8 cellular contexts compared by ENCODE assay signal in the genomic region with DNA sequence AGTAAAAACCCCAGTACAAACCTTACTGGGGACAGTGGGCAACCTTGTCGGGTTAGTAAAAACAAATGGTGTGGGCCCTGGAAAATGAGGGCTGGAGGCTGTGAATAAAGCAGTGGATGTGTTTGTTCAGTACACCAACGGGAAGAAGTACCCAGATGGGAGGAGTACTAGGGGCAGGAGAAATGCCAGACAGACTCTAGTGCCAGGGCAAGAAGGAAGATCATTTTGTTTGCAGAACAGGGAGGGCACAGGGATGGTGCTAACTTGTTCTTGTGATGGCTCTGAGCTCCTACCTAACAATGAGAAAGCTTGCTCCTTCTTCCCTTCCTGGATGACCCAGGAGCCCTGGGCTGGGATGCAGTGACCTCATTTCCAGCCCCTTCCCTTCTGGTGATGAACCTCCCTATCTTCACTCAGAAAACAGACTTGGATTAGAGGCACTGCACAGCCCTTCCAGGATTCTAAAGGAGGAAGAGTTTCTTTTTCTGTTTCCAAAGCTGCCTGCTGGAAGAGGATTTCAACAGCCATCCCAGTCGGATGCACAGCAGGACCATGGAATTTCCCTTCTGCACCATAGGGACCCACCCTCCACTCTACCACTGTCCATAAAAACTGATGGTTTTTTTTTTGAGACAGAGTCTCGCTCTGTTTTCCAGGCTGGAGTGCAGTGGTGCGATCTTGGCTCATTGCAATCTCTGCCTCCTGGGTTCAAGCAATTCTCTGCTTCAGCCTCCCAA. TPM values are rescaled to one million over a fixed set of nuclear protein-coding genes. Genes with fewer than 3 reads are reported as not detected.
DNase-seq lines count a peak whose midpoint lies in the region; ATAC-seq, FAIRE-seq and TF ChIP-seq lines count a peak whose summit lies in the region.

No MANE protein-coding gene starts in this region.

- peaks cover 7 to 23% of the 10 kb centered on the region in 2 donors for H3K36me3 ChIP-seq in body of pancreas (replicated peaks in 1 of 2; ENCODE audit: insufficient read depth in 1 of 2, low read depth in 2 of 2)
- H3K36me3 ChIP-seq in lower lobe of right lung: peaks cover 39% of the 10 kb centered on the region
- H3K36me3 ChIP-seq in tibial nerve: peaks cover 5 to 31% (median 17%) of the 10 kb centered on the region in 3 donors
- peaks cover 27% of the 10 kb centered on the region for H3K36me3 ChIP-seq in BE2C

- TF ChIP-seq EP300 in tibial nerve (IDR thresholded peaks at IDR 0.05): no peak

- H3K4me3 ChIP-seq in body of pancreas (no peak overlapping the region), lower lobe of right lung (peak overlapping the region; percentile 15), tibial nerve (no peak overlapping the region), BE2C (ENCODE audit: low read depth, low read length) (no peak overlapping the region)

- no peaks in the 10 kb centered on the region for H3K27me3 ChIP-seq in body of pancreas
- no peaks in the 10 kb centered on the region for H3K27me3 ChIP-seq in lower lobe of right lung (ENCODE audit: low read depth)
- H3K27me3 ChIP-seq in tibial nerve: no peaks in the 10 kb centered on the region
- H3K27me3 ChIP-seq in BE2C: no peaks in the 10 kb centered on the region

- TF ChIP-seq CTCF in body of pancreas (IDR thresholded peaks at IDR 0.05) (no peak), lower lobe of right lung (IDR thresholded peaks at IDR 0.05) (no peak), tibial nerve (IDR thresholded peaks at IDR 0.05) (no peak), BE2C (IDR thresholded peaks at IDR 0.05; ENCODE audit: low read depth, low read length) (no peak)

- H3K4me1 ChIP-seq in body of pancreas (peaks cover 48% of the 10 kb centered on the region), lower lobe of right lung (peaks cover 55% of the 10 kb centered on the region), tibial nerve (peaks cover 0 to 65% (median 45%) of the 10 kb centered on the region in 4 donors), BE2C (peaks cover 3% of the 10 kb centered on the region; the same call in 1 of the 2 replicates)

- H3K4me3 Mint-ChIP-seq in activated T-cell treated with anti-CD3 and anti-CD28 coated beads, Interleukin-2, amount 50 U/mL, for 72 hours: peak overlapping the region; percentile 78 to 86

- DNase-seq in activated T-cell treated with anti-CD3 and anti-CD28 coated beads, Interleukin-2, amount 50 U/mL, for 72 hours: no peak
- DNase-seq in activated T-cell treated with anti-CD3 and anti-CD28 coated beads, Interleukin-2, amount 50 U/mL, for 1 hour: no peak
- DNase-seq in body of pancreas (no peak), lower lobe of right lung (no peak), tibial nerve (ENCODE audit: low spot score in 2 of 2) (no peak), BE2C (no peak), HTR-8/SVneo (ENCODE audit: insufficient read length, low spot score) (no peak)

- peaks cover 52% of the 10 kb centered on the region for H3K4me1 Mint-ChIP-seq in activated T-cell treated with anti-CD3 and anti-CD28 coated beads, Interleukin-2, amount 50 U/mL, for 72 hours (ENCODE audit: low read depth)

- H3K9me3 Mint-ChIP-seq in activated T-cell treated with anti-CD3 and anti-CD28 coated beads, Interleukin-2, amount 50 U/mL, for 72 hours: no peaks in the 10 kb centered on the region

- no peak for TF ChIP-seq POLR2A in body of pancreas (IDR thresholded peaks at IDR 0.05)
- TF ChIP-seq POLR2A in tibial nerve (IDR thresholded peaks at IDR 0.05): no peak

- H3K9me3 ChIP-seq in body of pancreas (no peaks in the 10 kb centered on the region), lower lobe of right lung (no peaks in the 10 kb centered on the region), tibial nerve (no peaks in the 10 kb centered on the region), BE2C (no peaks in the 10 kb centered on the region)

- FAIRE-seq in HTR-8/SVneo (lab: Jason Lieb, UNC): no peak

- intact Hi-C loops in body of pancreas (cut with DNase I): no loop called here
- intact Hi-C loops in lower lobe of right lung (cut with DNase I): no loop called here

- peaks cover 23 to 25% of the 10 kb centered on the region in 2 donors for H3K36me3 Mint-ChIP-seq in activated T-cell treated with anti-CD3 and anti-CD28 coated beads, Interleukin-2, amount 50 U/mL, for 72 hours (ENCODE audit: insufficient read depth in 2 of 2)

- H3K27me3 Mint-ChIP-seq in activated T-cell treated with anti-CD3 and anti-CD28 coated beads, Interleukin-2, amount 50 U/mL, for 72 hours (ENCODE audit: low read depth): no peaks in the 10 kb centered on the region

- no peak for ATAC-seq in activated T-cell treated with anti-CD3 and anti-CD28 coated beads, Interleukin-2, amount 50 U/mL, for 72 hours (replicated peaks in 1 of 2)
- no peak for ATAC-seq in body of pancreas
- ATAC-seq in lower lobe of right lung: no peak
- no peak for ATAC-seq in GM21526 (IDR thresholded peaks at IDR 0.05; ENCODE audit: low FRiP score, unreplicated experiment)

- H3K27ac Mint-ChIP-seq in activated T-cell treated with anti-CD3 and anti-CD28 coated beads, Interleukin-2, amount 50 U/mL, for 72 hours: peak overlapping the region; percentile 88

- whole genome bisulfite sequencing in body of pancreas, 2 donors: 58 to 69% methylated on average over 5 of the region's 5 CpGs
- 40 to 49% methylated on average over 5 of the region's 5 CpGs for whole genome bisulfite sequencing in tibial nerve, 2 donors

- H3K27ac ChIP-seq in body of pancreas (peak overlapping the region; percentile 30 to 99 (median 94)), lower lobe of right lung (peak overlapping the region; percentile 98), tibial nerve (peak overlapping the region; percentile 51 to 100 (median 83))

RNA-seq across cellular contexts. Expression of a gene that starts 6.1 kb away (rescaled TPM):
- total RNA-seq in activated T-cell treated with anti-CD3 and anti-CD28 coated beads, Interleukin-2, amount 50 U/mL, for 72 hours: 10 to 100 TPM; 51.4 to 61.6 TPM
- 10 to 100 TPM; 26.7 to 30.0 TPM for total RNA-seq in body of pancreas
- total RNA-seq in lower lobe of right lung: 39.5 TPM
- 10 to 100 TPM; 77.4 to 99.0 (median 82.6) TPM for total RNA-seq in tibial nerve
- 36.7 TPM for polyA plus RNA-seq in BE2C (2012; ENCODE audit: insufficient read depth, insufficient read length, low read depth)

RNA-seq across cellular contexts. Expression of a gene that starts 6.5 kb away (rescaled TPM):
- 10 to 100 TPM; 16.2 to 16.8 TPM for total RNA-seq in activated T-cell treated with anti-CD3 and anti-CD28 coated beads, Interleukin-2, amount 50 U/mL, for 72 hours
- total RNA-seq in body of pancreas (10 to 100 TPM; 12.9 to 31.6 TPM), lower lobe of right lung (29.4 TPM), tibial nerve (10 to 100 TPM; 19.0 to 31.9 (median 20.8) TPM)
- polyA plus RNA-seq in BE2C (2012; ENCODE audit: insufficient read depth, insufficient read length, low read depth): 72.1 TPM

RNA-seq across cellular contexts. Expression of a gene that starts 11.0 kb away (rescaled TPM):
- total RNA-seq in activated T-cell treated with anti-CD3 and anti-CD28 coated beads, Interleukin-2, amount 50 U/mL, for 72 hours: 1 to 10 TPM; 1.2 TPM
- 1 to 10 TPM; 1.3 to 2.3 TPM for total RNA-seq in body of pancreas
- 32.8 TPM for total RNA-seq in lower lobe of right lung
- 1 to 10 TPM in 2 of 4 donors, under 1 TPM in 1, not detected in 1; 0.30 to 1.7 (median 1.3) TPM for total RNA-seq in tibial nerve
- 2.0 TPM for polyA plus RNA-seq in BE2C (2012; ENCODE audit: insufficient read depth, insufficient read length, low read depth)

RNA-seq across cellular contexts. Expression of a gene that starts 12.0 kb away (rescaled TPM):
- total RNA-seq in activated T-cell treated with anti-CD3 and anti-CD28 coated beads, Interleukin-2, amount 50 U/mL, for 72 hours: 1 to 10 TPM; 4.6 to 4.8 TPM
- total RNA-seq in body of pancreas (10 to 100 TPM; 35.6 to 48.3 TPM), lower lobe of right lung (155 TPM), tibial nerve (100 to 1,000 TPM in 2 of 4 donors, 10 to 100 TPM in 2; 86.9 to 169 (median 129) TPM)
- polyA plus RNA-seq in BE2C (2012; ENCODE audit: insufficient read depth, insufficient read length, low read depth): 73.0 TPM

RNA-seq across cellular contexts. Expression of a gene that starts 16.1 kb away (rescaled TPM):
- total RNA-seq in activated T-cell treated with anti-CD3 and anti-CD28 coated beads, Interleukin-2, amount 50 U/mL, for 72 hours: 10 to 100 TPM; 46.0 to 46.4 TPM
- total RNA-seq in body of pancreas: 10 to 100 TPM; 27.0 to 30.9 TPM
- total RNA-seq in lower lobe of right lung: 17.7 TPM
- 10 to 100 TPM; 22.7 to 35.2 (median 27.2) TPM for total RNA-seq in tibial nerve
- polyA plus RNA-seq in BE2C (2012; ENCODE audit: insufficient read depth, insufficient read length, low read depth): 82.1 TPM

Comparison
In these comparisons a context has a peak if more than half of its experiments do, and no peak if none do; other contexts are left out.
1. RNA of a gene that starts 11.0 kb away (total RNA-seq): 32.8 TPM in lower lobe of right lung (single experiment); 1.3 to 2.3 TPM in body of pancreas, 0.30 to 1.7 TPM in tibial nerve and 1.2 TPM in activated T-cell treated with anti-CD3 and anti-CD28 coated beads, Interleukin-2, amount 50 U/mL, for 72 hours; every median in the first group is over 10 times any median in the second.
2. Peak in every context shown above with its lines, with median percentiles within 50 percentile points of each other: H3K27ac ChIP-seq.